Comparison of ENCODE assay signal across 8 cellular contexts in the genomic region with DNA sequence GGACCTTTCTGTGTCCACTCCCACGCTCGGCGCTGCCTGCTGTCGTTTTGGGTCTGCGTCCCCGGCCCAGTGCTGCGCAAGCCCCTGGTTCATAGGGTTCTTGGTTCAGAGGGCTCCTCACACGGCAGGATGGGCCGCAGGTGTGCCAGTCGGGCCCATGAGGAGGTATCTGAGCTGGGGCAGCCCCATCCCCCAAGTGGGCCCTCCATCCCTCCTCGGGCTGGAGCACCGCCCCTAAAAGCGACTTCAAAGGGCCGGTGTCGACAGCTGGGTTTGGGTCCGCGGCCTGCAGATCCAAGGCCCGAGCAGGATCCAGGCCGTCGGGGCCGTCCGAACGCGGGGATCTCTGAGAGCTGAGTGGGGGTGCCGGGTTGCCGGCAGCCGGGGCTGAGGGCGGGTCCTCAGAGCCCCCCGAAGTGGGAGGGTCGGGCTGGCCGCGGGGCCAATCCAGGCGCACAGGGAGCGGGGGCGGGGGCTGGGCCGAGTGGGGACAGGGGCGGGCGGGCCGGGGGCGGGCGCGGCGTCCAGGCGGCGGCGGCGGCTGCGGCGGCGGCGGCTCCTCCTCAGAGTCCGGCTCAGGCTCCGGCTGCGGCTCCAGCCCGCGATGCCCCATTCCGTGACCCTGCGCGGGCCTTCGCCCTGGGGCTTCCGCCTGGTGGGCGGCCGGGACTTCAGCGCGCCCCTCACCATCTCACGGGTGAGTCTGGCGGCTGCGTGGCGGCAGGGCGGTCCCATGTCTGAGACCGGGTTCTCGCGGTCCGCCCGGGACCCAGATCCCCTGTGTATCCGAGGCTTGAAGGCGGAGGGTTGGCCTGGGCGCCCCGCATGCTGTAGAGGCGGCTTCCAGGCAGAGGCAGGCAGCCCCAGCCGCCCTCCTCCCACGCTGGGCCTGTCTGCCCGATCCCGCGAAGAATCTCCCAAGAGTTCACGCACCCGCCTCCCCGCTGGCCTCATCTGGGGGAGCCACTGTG. TPM values are rescaled to one million over a fixed set of nuclear protein-coding genes. Genes with fewer than 3 reads are reported as not detected.
DNase-seq lines count a peak whose midpoint lies in the region; ATAC-seq and TF ChIP-seq lines count a peak whose summit lies in the region.

A gene with protein sequence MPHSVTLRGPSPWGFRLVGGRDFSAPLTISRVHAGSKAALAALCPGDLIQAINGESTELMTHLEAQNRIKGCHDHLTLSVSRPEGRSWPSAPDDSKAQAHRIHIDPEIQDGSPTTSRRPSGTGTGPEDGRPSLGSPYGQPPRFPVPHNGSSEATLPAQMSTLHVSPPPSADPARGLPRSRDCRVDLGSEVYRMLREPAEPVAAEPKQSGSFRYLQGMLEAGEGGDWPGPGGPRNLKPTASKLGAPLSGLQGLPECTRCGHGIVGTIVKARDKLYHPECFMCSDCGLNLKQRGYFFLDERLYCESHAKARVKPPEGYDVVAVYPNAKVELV (plus strand): TSS at position 566 of the 971 bp plus-strand sequence. CDS start 39 bp downstream, at position 605.

- H3K36me3 ChIP-seq in CD8-positive, alpha-beta memory T cell (ENCODE audit: insufficient read depth, low read length): no peaks in the 10 kb centered on the region
- no peaks in the 10 kb centered on the region for H3K36me3 ChIP-seq in ovary

- intact Hi-C loops in ovary (cut with DNase I): no loop called here

- DNase-seq in CD8-positive, alpha-beta memory T cell: no peak
- DNase-seq in fibroblast of villous mesenchyme (ENCODE audit: low read depth) (peak; percentile 44), ovary (peak; percentile 67 to 79 (median 75)), NCI-H1436 treated with DMSO at 0.1 percent for 48 hours (lab: John Stamatoyannopoulos, UW) (no peak)

- H3K9me3 Mint-ChIP-seq in CD8-positive, alpha-beta memory T cell: no peaks in the 10 kb centered on the region

- peaks cover 0 to 3% (median 0%) of the 10 kb centered on the region in 3 donors for H3K36me3 Mint-ChIP-seq in CD8-positive, alpha-beta memory T cell

- H3K4me1 Mint-ChIP-seq in CD8-positive, alpha-beta memory T cell: peaks cover 0 to 11% (median 7%) of the 10 kb centered on the region in 3 donors

- H3K27me3 ChIP-seq in CD8-positive, alpha-beta memory T cell (ENCODE audit: insufficient read depth, low read length, poor library complexity, severe bottlenecking): no peaks in the 10 kb centered on the region
- no peaks in the 10 kb centered on the region for H3K27me3 ChIP-seq in ovary

- H3K9me3 ChIP-seq in CD8-positive, alpha-beta memory T cell (ENCODE audit: low read length): no peaks in the 10 kb centered on the region
- H3K9me3 ChIP-seq in ovary: no peaks in the 10 kb centered on the region

- peak within 1 kb of the TSS in 1 of 8 donors; percentile 73 for H3K27ac Mint-ChIP-seq in CD8-positive, alpha-beta memory T cell

- TF ChIP-seq CTCF in fibroblast of villous mesenchyme (IDR thresholded peaks at IDR 0.05; ENCODE audit: insufficient read depth, low read depth, low read length) (no peak), ovary (IDR thresholded peaks at IDR 0.05) (no peak)

- WGBS in ovary, 3 donors: 9 to 18% (median 13%) methylated on average over 35 to 86 of the region's 88 CpGs

- no peak for TF ChIP-seq EP300 in ovary (IDR thresholded peaks at IDR 0.05)

- no peak within 1 kb of the TSS for H3K4me3 ChIP-seq in CD8-positive, alpha-beta memory T cell (ENCODE audit: low read length)
- H3K4me3 ChIP-seq in fibroblast of villous mesenchyme (ENCODE audit: low read depth, low read length) (peak within 1 kb of the TSS; percentile 71), ovary (peak within 1 kb of the TSS; percentile 78)

- no peaks in the 10 kb centered on the region for H3K4me1 ChIP-seq in CD8-positive, alpha-beta memory T cell (ENCODE audit: insufficient read depth, low read length)
- H3K4me1 ChIP-seq in ovary (ENCODE audit: insufficient read depth): peaks cover 12% of the 10 kb centered on the region

- ATAC-seq in SK-N-SH treated with all-trans-retinoic acid at 6 μM for 48 hours (peak; percentile 37), HG03139 (IDR thresholded peaks at IDR 0.05; ENCODE audit: unreplicated experiment) (no peak), HG02642 (IDR thresholded peaks at IDR 0.05; ENCODE audit: poor library complexity, unreplicated experiment) (no peak), HG02678 (IDR thresholded peaks at IDR 0.05; ENCODE audit: unreplicated experiment) (no peak)

- peaks cover 19 to 20% of the 10 kb centered on the region in 2 donors for H3K27me3 Mint-ChIP-seq in CD8-positive, alpha-beta memory T cell

- TF ChIP-seq POLR2A in ovary (IDR thresholded peaks at IDR 0.05): peak; percentile 32

- CTCF ChIA-PET in CD8-positive, alpha-beta memory T cell (lab: Charles Lee): no interaction called here

- H3K4me3 Mint-ChIP-seq in CD8-positive, alpha-beta memory T cell: peak within 1 kb of the TSS in 4 of 7 donors; percentile 2 to 81 (median 54)

- H3K27ac ChIP-seq in CD8-positive, alpha-beta memory T cell (ENCODE audit: low read depth, low read length): peak within 1 kb of the TSS; percentile 59
- H3K27ac ChIP-seq in ovary: peak within 1 kb of the TSS; percentile 82 to 98

- POLR2A ChIA-PET in CD8-positive, alpha-beta memory T cell (lab: Charles Lee): no interaction called here

TF ChIP-seq in SK-N-SH treated with all-trans-retinoic acid at 6 μM for 48 hours, 23 proteins besides CTCF, POLR2A, EP300 and RAD21:
- no peak for TF ChIP-seq TOX (CRISPR knock-in tag; IDR thresholded peaks at IDR 0.05; ENCODE audit: borderline replicate concordance)
- TF ChIP-seq, protein P1, sequence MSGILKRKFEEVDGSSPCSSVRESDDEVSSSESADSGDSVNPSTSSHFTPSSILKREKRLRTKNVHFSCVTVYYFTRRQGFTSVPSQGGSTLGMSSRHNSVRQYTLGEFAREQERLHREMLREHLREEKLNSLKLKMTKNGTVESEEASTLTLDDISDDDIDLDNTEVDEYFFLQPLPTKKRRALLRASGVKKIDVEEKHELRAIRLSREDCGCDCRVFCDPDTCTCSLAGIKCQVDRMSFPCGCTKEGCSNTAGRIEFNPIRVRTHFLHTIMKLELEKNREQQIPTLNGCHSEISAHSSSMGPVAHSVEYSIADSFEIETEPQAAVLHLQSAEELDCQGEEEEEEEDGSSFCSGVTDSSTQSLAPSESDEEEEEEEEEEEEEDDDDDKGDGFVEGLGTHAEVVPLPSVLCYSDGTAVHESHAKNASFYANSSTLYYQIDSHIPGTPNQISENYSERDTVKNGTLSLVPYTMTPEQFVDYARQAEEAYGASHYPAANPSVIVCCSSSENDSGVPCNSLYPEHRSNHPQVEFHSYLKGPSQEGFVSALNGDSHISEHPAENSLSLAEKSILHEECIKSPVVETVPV (CRISPR knock-in tag; IDR thresholded peaks at IDR 0.05): no peak
- no peak for TF ChIP-seq PPARA (CRISPR knock-in tag; IDR thresholded peaks at IDR 0.05; ENCODE audit: borderline replicate concordance)
- no peak for TF ChIP-seq BACH2 (CRISPR knock-in tag; IDR thresholded peaks at IDR 0.05; ENCODE audit: borderline replicate concordance)
- TF ChIP-seq SNAI2 (CRISPR knock-in tag; IDR thresholded peaks at IDR 0.05): no peak
- TF ChIP-seq, protein P2, sequence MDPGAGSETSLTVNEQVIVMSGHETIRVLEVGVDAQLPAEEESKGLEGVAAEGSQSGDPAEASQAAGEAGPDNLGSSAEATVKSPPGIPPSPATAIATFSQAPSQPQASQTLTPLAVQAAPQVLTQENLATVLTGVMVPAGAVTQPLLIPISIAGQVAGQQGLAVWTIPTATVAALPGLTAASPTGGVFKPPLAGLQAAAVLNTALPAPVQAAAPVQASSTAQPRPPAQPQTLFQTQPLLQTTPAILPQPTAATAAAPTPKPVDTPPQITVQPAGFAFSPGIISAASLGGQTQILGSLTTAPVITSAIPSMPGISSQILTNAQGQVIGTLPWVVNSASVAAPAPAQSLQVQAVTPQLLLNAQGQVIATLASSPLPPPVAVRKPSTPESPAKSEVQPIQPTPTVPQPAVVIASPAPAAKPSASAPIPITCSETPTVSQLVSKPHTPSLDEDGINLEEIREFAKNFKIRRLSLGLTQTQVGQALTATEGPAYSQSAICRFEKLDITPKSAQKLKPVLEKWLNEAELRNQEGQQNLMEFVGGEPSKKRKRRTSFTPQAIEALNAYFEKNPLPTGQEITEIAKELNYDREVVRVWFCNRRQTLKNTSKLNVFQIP (CRISPR knock-in tag; IDR thresholded peaks at IDR 0.05; ENCODE audit: borderline replicate concordance, low read depth): no peak
- no peak for TF ChIP-seq ZNF70 (CRISPR knock-in tag; IDR thresholded peaks at IDR 0.05)

RNA-seq across cellular contexts. Expression of the gene that starts here (rescaled TPM):
- 1 to 10 TPM in 1 of 2 experiments, under 1 TPM in 1; 0.39 to 1.4 TPM for total RNA-seq in CD8-positive, alpha-beta memory T cell
- polyA plus RNA-seq in CD8-positive, alpha-beta memory T cell: not detected
- total RNA-seq in fibroblast of villous mesenchyme (42.8 and 97.2 TPM in 2 replicates), ovary (10 to 100 TPM; 17.9 to 63.4 (median 45.4) TPM)
- polyA plus RNA-seq in ovary: 10 to 100 TPM in 1 of 2 donors, 1 to 10 TPM in 1; 3.4 to 25.9 TPM

Comparison
In these comparisons a context has a peak if more than half of its experiments do, and no peak if none do; other contexts are left out.
1. RNA of the gene that starts here (total RNA-seq): 42.8 to 97.2 TPM in fibroblast of villous mesenchyme and 17.9 to 63.4 TPM in ovary; 0.39 to 1.4 TPM in CD8-positive, alpha-beta memory T cell; every median in the first group is over 4 times any median in the second.
2. DNase-seq: peak in fibroblast of villous mesenchyme (single experiment) and ovary (5 of 5); none in CD8-positive, alpha-beta memory T cell (0 of 5) and NCI-H1436 treated with DMSO at 0.1 percent for 48 hours (single experiment).